Comparison of ENCODE assay signal across 15 cellular contexts in the genomic region with DNA sequence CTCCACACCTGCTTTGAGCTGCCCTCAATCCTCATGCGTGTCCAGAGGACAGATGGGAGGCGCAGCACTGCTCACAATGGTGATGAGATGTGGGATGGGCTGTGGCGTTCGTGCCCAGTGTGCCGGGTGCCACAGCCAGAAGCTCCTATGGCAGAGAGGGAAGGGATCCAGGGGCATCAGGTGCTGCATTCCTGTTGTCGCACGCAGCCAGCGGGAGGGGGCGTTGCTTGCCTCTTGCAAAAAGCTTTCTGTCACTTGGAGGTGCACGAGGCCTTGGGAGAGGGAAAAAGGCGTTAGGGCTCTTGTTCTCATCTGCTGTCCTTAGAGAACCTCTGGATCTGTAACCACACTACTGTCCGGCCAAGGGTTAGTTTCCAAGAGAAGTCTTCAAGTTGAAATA. TPM values are rescaled to one million over a fixed set of nuclear protein-coding genes. Genes with fewer than 3 reads are reported as not detected.
A peak's percentile ranks its signal among the peaks of the same experiment; 100 is the strongest.
DNase-seq lines count a peak whose midpoint lies in the region; ATAC-seq and TF ChIP-seq lines count a peak whose summit lies in the region.
"Had no signal": no experiment of that assay in that cellular context is flagged by ENCODE, and none has a peak within 500 bp of the region (broad histone marks: within the 10 kb centered on the region; RNA-seq: fewer than 3 reads in every experiment).

No MANE protein-coding gene starts in this region.

- no peak for TF ChIP-seq CTCF in cardiac muscle cell (IDR thresholded peaks at IDR 0.05; ENCODE audit: low read depth, low read length)
- TF ChIP-seq CTCF in right atrium auricular region (IDR thresholded peaks at IDR 0.05), result no peak
- no peak for TF ChIP-seq CTCF in upper lobe of left lung (IDR thresholded peaks at IDR 0.05)

- H3K27ac ChIP-seq in cardiac muscle cell (peak overlapping the region; percentile 41), right atrium auricular region (no peak overlapping the region), upper lobe of left lung (no peak overlapping the region), SJCRH30 (no peak overlapping the region)
- H3K27ac ChIP-seq: left lung had no signal

- peaks cover 14% of the 10 kb centered on the region for H3K4me1 ChIP-seq in cardiac muscle cell (ENCODE audit: low read depth)
- peaks cover 0 to 9% of the 10 kb centered on the region in 2 donors for H3K4me1 ChIP-seq in right atrium auricular region
- H3K4me1 ChIP-seq in upper lobe of left lung, result peaks cover 4 to 22% (median 12%) of the 10 kb centered on the region in 4 donors
- H3K4me1 ChIP-seq in SJCRH30, result peaks cover 5% of the 10 kb centered on the region; the same call in 1 of the 2 replicates
- H3K4me1 ChIP-seq: left lung had no signal

- no peak overlapping the region for H3K4me3 ChIP-seq in cardiac muscle cell
- H3K4me3 ChIP-seq in right atrium auricular region, result no peak overlapping the region
- H3K4me3 ChIP-seq in upper lobe of left lung, result no peak overlapping the region
- H3K4me3 ChIP-seq in SJCRH30, result no peak overlapping the region
- H3K4me3 ChIP-seq: left lung had no signal

- TF ChIP-seq POLR2A in upper lobe of left lung (IDR thresholded peaks at IDR 0.05), result no peak

- H3K27me3 ChIP-seq in cardiac muscle cell (no peaks in the 10 kb centered on the region), right atrium auricular region (no peaks in the 10 kb centered on the region), upper lobe of left lung (no peaks in the 10 kb centered on the region), SJCRH30 (no peaks in the 10 kb centered on the region)
- H3K27me3 ChIP-seq: left lung had no signal

- no peaks in the 10 kb centered on the region for H3K36me3 ChIP-seq in cardiac muscle cell
- H3K36me3 ChIP-seq in right atrium auricular region, result no peaks in the 10 kb centered on the region
- H3K36me3 ChIP-seq in upper lobe of left lung, result no peaks in the 10 kb centered on the region
- H3K36me3 ChIP-seq in SJCRH30, result no peaks in the 10 kb centered on the region
- H3K36me3 ChIP-seq: left lung had no signal

- WGBS in upper lobe of left lung, 2 donors, result 62 to 67% methylated on average over 12 of the region's 12 CpGs

- DNase-seq in cardiac muscle cell (ENCODE audit: low read depth in 1 of 2, low spot score in 1 of 2) (peak; percentile 9 to 73), right atrium auricular region (ENCODE audit: low spot score) (no peak), NCI-H2227 (lab: John Stamatoyannopoulos, UW; ENCODE audit: unreplicated experiment) (peak; percentile 76), ecto neural progenitor cell (ENCODE audit: low spot score) (peak; percentile 56), upper lobe of left lung (peak; percentile 15 to 57), SJCRH30 (no peak)
- DNase-seq in stimulated activated naive CD4-positive, alpha-beta T cell treated with Interleukin-2 at 50 U/mL for 16 hours (lab: John Stamatoyannopoulos, UW), result no peak
- DNase-seq: CD4-positive, CD25-positive, alpha-beta regulatory T cell; KG1; stimulated activated naive CD8-positive, alpha-beta T cell treated with anti-CD3 and anti-CD28 coated beads, Interleukin-15, amount 100 ng/mL, for 72 hours had no signal

- H3K9me3 ChIP-seq in cardiac muscle cell (ENCODE audit: low read depth) (no peaks in the 10 kb centered on the region), right atrium auricular region (no peaks in the 10 kb centered on the region), upper lobe of left lung (no peaks in the 10 kb centered on the region), SJCRH30 (replicated peaks) (no peaks in the 10 kb centered on the region)
- H3K9me3 ChIP-seq: left lung had no signal

- no peak for TF ChIP-seq EP300 in upper lobe of left lung (IDR thresholded peaks at IDR 0.05)

- ATAC-seq in upper lobe of left lung (ENCODE audit: low FRiP score in 2 of 2), result no peak
- ATAC-seq in GM18502 (IDR thresholded peaks at IDR 0.05; ENCODE audit: poor library complexity, unreplicated experiment), result no peak
- ATAC-seq: left lung; stimulated activated naive CD8-positive, alpha-beta T cell treated with anti-CD3 and anti-CD28 coated beads, Interleukin-15, amount 100 ng/mL, for 72 hours had no signal

RNA-seq across cellular contexts. Expression of a gene that starts 29.2 kb away (rescaled TPM):
- not detected in 2 replicates for total RNA-seq in cardiac muscle cell
- polyA plus RNA-seq in cardiac muscle cell, result not detected in 2 replicates
- not detected for total RNA-seq in right atrium auricular region
- not detected for total RNA-seq in upper lobe of left lung
- not detected in 2 replicates for total RNA-seq in SJCRH30 (2014; rRNA removed; shearing (Covaris generic))
- total RNA-seq: CD4-positive, CD25-positive, alpha-beta regulatory T cell; epithelial cell of proximal tubule; left lung; skeletal muscle tissue; T-helper 1 cell treated with Interleukin-12 subunit alpha and Interleukin-12 subunit beta and Interleukin-4 antibody, amounts not matched to agents 30 ng/mL and 1 ng/mL, for 36 hours had no signal
- polyA plus RNA-seq: CD4-positive, CD25-positive, alpha-beta regulatory T cell had no signal

RNA-seq across cellular contexts. Expression of a gene that starts 33.9 kb away (rescaled TPM):
- total RNA-seq in cardiac muscle cell, result 4.7 and 5.4 TPM in 2 replicates
- polyA plus RNA-seq in cardiac muscle cell, result 5.1 and 5.8 TPM in 2 replicates
- total RNA-seq in right atrium auricular region, result 10 to 100 TPM; 27.8 to 56.6 TPM
- 1 to 10 TPM in 3 of 6 donors, under 1 TPM in 2, not detected in 1; 0.79 to 2.3 (median 1.3) TPM for total RNA-seq in upper lobe of left lung
- 0.20 and 0.51 TPM in 2 replicates for total RNA-seq in SJCRH30 (2014; rRNA removed; shearing (Covaris generic))
- total RNA-seq: CD4-positive, CD25-positive, alpha-beta regulatory T cell; skeletal muscle tissue; T-helper 1 cell treated with Interleukin-12 subunit alpha and Interleukin-12 subunit beta and Interleukin-4 antibody, amounts not matched to agents 30 ng/mL and 1 ng/mL, for 36 hours had no signal
- polyA plus RNA-seq: CD4-positive, CD25-positive, alpha-beta regulatory T cell had no signal

RNA-seq across cellular contexts. Expression of a gene that starts 53.7 kb away (rescaled TPM):
- total RNA-seq in cardiac muscle cell (2,923 and 3,227 TPM in 2 replicates), right atrium auricular region (1,000 to 10,000 TPM; 1,479 to 1,487 TPM), upper lobe of left lung (1,000 to 10,000 TPM in 2 of 6 donors, 100 to 1,000 TPM in 4; 689 to 1,790 (median 847) TPM)
- 487 and 521 TPM in 2 replicates for polyA plus RNA-seq in cardiac muscle cell
- total RNA-seq in SJCRH30 (2014; rRNA removed; shearing (Covaris generic)), result 3,864 and 4,028 TPM in 2 replicates

Comparison
In these comparisons a context has a peak if more than half of its experiments do, and no peak if none do; other contexts are left out.
1. DNase-seq: peak in cardiac muscle cell (2 of 2), NCI-H2227 (single experiment), ecto neural progenitor cell (single experiment) and upper lobe of left lung (2 of 2); none in right atrium auricular region (single experiment), stimulated activated naive CD4-positive, alpha-beta T cell treated with Interleukin-2 at 50 U/mL for 16 hours (single experiment) and SJCRH30 (0 of 2).